ENCODE assay signal across 16 cellular contexts in the genomic region with DNA sequence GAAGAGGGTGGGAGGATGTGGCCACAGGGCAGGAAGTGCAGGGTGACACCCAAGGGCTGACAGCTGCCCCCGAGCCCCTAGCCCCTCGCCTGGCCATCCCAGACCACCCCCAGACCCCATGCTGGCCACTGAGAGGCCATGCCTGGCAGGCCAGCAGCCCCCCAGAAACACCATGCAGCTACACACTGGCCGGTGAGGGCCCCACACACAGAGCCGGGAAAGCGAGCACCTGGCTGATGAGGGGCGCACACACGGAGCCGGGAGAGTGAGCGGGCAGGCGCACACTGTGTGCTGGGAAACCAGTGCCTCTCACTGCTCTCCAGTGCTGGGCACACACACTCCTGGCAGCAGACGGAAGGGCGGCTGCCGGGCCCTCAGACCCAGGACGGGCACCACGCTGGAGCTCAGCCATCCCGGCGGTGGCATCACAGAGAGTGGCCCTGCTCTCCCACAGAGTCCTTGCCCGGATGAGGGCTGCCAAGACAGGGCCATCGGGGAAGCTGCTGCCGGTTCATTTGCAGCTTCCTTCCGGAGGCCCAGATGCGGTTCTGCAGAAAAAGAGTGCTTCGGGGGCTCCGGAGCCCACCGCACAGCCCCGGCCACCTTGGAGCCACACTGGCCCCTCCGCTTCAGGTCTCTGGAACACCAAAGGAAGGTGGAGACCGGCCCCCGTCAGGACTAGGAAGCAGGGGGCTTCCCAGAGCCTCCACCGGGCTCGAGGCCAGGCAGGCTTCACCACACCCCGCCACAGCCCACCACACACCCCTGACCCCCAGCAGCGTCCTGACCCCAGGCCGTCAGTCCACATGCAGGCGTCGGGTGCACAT.
A peak's percentile ranks its signal among the peaks of the same experiment; 100 is the strongest.
DNase-seq lines count a peak whose midpoint lies in the region; ATAC-seq and TF ChIP-seq lines count a peak whose summit lies in the region.
"Had no signal": no experiment of that assay in that cellular context is flagged by ENCODE, and none has a peak within 500 bp of the region (broad histone marks: within the 10 kb centered on the region; RNA-seq: fewer than 3 reads in every experiment).

No MANE protein-coding gene starts in this region.

- no peaks in the 10 kb centered on the region for H3K36me3 ChIP-seq in endodermal cell (ENCODE audit: control insufficient read depth, insufficient read depth, low read length)

- H3K36me3 Mint-ChIP-seq in endodermal cell (ENCODE audit: low read depth) = no peaks in the 10 kb centered on the region
- H3K36me3 Mint-ChIP-seq: CD8-positive, alpha-beta memory T cell had no signal

- peak; percentile 26 for DNase-seq in NCI-H345 (lab: John Stamatoyannopoulos, UW)
- DNase-seq in NCI-H345 treated with DMSO at 0.1 percent for 48 hours (lab: John Stamatoyannopoulos, UW; ENCODE audit: unreplicated experiment) = no peak
- peak; percentile 3 for DNase-seq in GM03348 (ENCODE audit: low spot score)
- peak; percentile 34 for DNase-seq in endodermal cell
- DNase-seq in posterior vena cava (ENCODE audit: low spot score) = peak; percentile 73
- no peak for DNase-seq in HCEC 1CT
- DNase-seq: CD8-positive, alpha-beta memory T cell; GF-D8; NCI-H187 treated with DMSO at 0.1 percent for 48 hours; NCI-H446; NCI-H69; NK-92 treated with Interleukin-12 subunit alpha and Interleukin-12 subunit beta, amount 100 ng/mL, for 24 hours; SHP77 treated with DMSO at 0.1 percent for 48 hours had no signal

- no peak overlapping the region for H3K4me3 Mint-ChIP-seq in endodermal cell
- H3K4me3 Mint-ChIP-seq: CD8-positive, alpha-beta memory T cell had no signal

- TF ChIP-seq CTCF in endodermal cell (conservative IDR thresholded peaks at IDR 0.05) = no peak

- intact Hi-C loops in posterior vena cava (cut with DNase I) = no loop called here

- no peaks in the 10 kb centered on the region for H3K4me1 ChIP-seq in endodermal cell (ENCODE audit: control insufficient read depth, insufficient read depth, low read length)

- ATAC-seq in HG02759 (IDR thresholded peaks at IDR 0.05; ENCODE audit: unreplicated experiment) (no peak), GM18868 (IDR thresholded peaks at IDR 0.05; ENCODE audit: unreplicated experiment) (no peak)

- no peaks in the 10 kb centered on the region for H3K27me3 ChIP-seq in endodermal cell (ENCODE audit: control insufficient read depth, insufficient read depth, low read length, poor library complexity, severe bottlenecking)

- H3K4me3 ChIP-seq in endodermal cell (ENCODE audit: low read length) = no peak overlapping the region

- H3K27ac Mint-ChIP-seq in endodermal cell = no peak overlapping the region
- H3K27ac Mint-ChIP-seq: CD8-positive, alpha-beta memory T cell had no signal

- 88 to 94% methylated on average over 25 to 36 of the region's 36 CpGs for WGBS in endodermal cell (ENCODE audit: insufficient coverage in 1 of 2, insufficient read length in 1 of 2), 2 experiments

- H3K27ac ChIP-seq in endodermal cell (ENCODE audit: low read depth, low read length) = no peak overlapping the region
- H3K27ac ChIP-seq: 22Rv1 had no signal

- no peak overlapping the region for H3K9ac ChIP-seq in endodermal cell (ENCODE audit: extremely low read depth, low read length, poor library complexity, severe bottlenecking)

- H3K9me3 Mint-ChIP-seq in endodermal cell = peaks cover 4% of the 10 kb centered on the region

- no peaks in the 10 kb centered on the region for H3K9me3 ChIP-seq in endodermal cell (ENCODE audit: control insufficient read depth, low read length)

- no peaks in the 10 kb centered on the region for H3K4me1 Mint-ChIP-seq in endodermal cell
- H3K4me1 Mint-ChIP-seq: CD8-positive, alpha-beta memory T cell had no signal

- no peaks in the 10 kb centered on the region for H3K27me3 Mint-ChIP-seq in endodermal cell (ENCODE audit: insufficient read depth)

Comparison
In these comparisons a context has a peak if more than half of its experiments do, and no peak if none do; other contexts are left out.
1. DNase-seq: peak in NCI-H345 (single experiment), GM03348 (single experiment), endodermal cell (single experiment) and posterior vena cava (single experiment); none in NCI-H345 treated with DMSO at 0.1 percent for 48 hours (single experiment) and HCEC 1CT (single experiment).